ENCODE assay signal across 1 cellular context in genomic region chr15:48330855-48331795, GRCh38.
TF ChIP-seq lines count a peak whose summit lies in the region.

Gene DUT, plus strand, starts transcription at chr15:48331429. Its CDS starts 87 bp downstream, at chr15:48331516.

TF ChIP-seq in K562, 482 proteins besides CTCF, POLR2A, EP300 and RAD21 (continued from another document and continues in another):
- TF ChIP-seq, protein P1, sequence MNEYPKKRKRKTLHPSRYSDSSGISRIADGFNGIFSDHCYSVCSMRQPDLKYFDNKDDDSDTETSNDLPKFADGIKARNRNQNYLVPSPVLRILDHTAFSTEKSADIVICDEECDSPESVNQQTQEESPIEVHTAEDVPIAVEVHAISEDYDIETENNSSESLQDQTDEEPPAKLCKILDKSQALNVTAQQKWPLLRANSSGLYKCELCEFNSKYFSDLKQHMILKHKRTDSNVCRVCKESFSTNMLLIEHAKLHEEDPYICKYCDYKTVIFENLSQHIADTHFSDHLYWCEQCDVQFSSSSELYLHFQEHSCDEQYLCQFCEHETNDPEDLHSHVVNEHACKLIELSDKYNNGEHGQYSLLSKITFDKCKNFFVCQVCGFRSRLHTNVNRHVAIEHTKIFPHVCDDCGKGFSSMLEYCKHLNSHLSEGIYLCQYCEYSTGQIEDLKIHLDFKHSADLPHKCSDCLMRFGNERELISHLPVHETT (CRISPR knock-in tag; conservative IDR thresholded peaks at IDR 0.05 in 1 of 2, IDR thresholded peaks at IDR 0.05 in 1 of 2) = peak; percentile 27 to 46; a peak in 1 of 4 replicates
- no peak for TF ChIP-seq HSF4 (CRISPR knock-in tag; IDR thresholded peaks at IDR 0.05; ENCODE audit: borderline replicate concordance)
- no peak for TF ChIP-seq CREBBP (IDR thresholded peaks at IDR 0.05; ENCODE audit: low read depth, low read length)
- no peak for TF ChIP-seq ELF1 (tag; IDR thresholded peaks at IDR 0.05)
- TF ChIP-seq PRMT5 (CRISPR knock-in tag; IDR thresholded peaks at IDR 0.05) = 0 out of 2 replicates have a peak, but pooled peaks have one; percentile 20
- TF ChIP-seq KLF6 (CRISPR knock-in tag; IDR thresholded peaks at IDR 0.05; ENCODE audit: borderline replicate concordance) = peak; percentile 62; the same call in 1 of the 2 replicates
- no peak for TF ChIP-seq PATZ1 (CRISPR knock-in tag; IDR thresholded peaks at IDR 0.05; ENCODE audit: borderline replicate concordance)
- 0 out of 2 replicates have a peak, but pooled peaks have one; percentile 22 for TF ChIP-seq ARID3B (CRISPR knock-in tag; IDR thresholded peaks at IDR 0.05; ENCODE audit: borderline replicate concordance)
- TF ChIP-seq PRPF4 (IDR thresholded peaks at IDR 0.05; ENCODE audit: insufficient read depth, low read depth, low read length, poor library complexity, severe bottlenecking) = no peak
- TF ChIP-seq, protein P2, sequence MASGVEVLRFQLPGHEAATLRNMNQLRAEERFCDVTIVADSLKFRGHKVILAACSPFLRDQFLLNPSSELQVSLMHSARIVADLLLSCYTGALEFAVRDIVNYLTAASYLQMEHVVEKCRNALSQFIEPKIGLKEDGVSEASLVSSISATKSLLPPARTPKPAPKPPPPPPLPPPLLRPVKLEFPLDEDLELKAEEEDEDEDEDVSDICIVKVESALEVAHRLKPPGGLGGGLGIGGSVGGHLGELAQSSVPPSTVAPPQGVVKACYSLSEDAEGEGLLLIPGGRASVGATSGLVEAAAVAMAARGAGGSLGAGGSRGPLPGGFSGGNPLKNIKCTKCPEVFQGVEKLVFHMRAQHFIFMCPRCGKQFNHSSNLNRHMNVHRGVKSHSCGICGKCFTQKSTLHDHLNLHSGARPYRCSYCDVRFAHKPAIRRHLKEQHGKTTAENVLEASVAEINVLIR (CRISPR knock-in tag; IDR thresholded peaks at IDR 0.05) = no peak
- TF ChIP-seq, protein P3, sequence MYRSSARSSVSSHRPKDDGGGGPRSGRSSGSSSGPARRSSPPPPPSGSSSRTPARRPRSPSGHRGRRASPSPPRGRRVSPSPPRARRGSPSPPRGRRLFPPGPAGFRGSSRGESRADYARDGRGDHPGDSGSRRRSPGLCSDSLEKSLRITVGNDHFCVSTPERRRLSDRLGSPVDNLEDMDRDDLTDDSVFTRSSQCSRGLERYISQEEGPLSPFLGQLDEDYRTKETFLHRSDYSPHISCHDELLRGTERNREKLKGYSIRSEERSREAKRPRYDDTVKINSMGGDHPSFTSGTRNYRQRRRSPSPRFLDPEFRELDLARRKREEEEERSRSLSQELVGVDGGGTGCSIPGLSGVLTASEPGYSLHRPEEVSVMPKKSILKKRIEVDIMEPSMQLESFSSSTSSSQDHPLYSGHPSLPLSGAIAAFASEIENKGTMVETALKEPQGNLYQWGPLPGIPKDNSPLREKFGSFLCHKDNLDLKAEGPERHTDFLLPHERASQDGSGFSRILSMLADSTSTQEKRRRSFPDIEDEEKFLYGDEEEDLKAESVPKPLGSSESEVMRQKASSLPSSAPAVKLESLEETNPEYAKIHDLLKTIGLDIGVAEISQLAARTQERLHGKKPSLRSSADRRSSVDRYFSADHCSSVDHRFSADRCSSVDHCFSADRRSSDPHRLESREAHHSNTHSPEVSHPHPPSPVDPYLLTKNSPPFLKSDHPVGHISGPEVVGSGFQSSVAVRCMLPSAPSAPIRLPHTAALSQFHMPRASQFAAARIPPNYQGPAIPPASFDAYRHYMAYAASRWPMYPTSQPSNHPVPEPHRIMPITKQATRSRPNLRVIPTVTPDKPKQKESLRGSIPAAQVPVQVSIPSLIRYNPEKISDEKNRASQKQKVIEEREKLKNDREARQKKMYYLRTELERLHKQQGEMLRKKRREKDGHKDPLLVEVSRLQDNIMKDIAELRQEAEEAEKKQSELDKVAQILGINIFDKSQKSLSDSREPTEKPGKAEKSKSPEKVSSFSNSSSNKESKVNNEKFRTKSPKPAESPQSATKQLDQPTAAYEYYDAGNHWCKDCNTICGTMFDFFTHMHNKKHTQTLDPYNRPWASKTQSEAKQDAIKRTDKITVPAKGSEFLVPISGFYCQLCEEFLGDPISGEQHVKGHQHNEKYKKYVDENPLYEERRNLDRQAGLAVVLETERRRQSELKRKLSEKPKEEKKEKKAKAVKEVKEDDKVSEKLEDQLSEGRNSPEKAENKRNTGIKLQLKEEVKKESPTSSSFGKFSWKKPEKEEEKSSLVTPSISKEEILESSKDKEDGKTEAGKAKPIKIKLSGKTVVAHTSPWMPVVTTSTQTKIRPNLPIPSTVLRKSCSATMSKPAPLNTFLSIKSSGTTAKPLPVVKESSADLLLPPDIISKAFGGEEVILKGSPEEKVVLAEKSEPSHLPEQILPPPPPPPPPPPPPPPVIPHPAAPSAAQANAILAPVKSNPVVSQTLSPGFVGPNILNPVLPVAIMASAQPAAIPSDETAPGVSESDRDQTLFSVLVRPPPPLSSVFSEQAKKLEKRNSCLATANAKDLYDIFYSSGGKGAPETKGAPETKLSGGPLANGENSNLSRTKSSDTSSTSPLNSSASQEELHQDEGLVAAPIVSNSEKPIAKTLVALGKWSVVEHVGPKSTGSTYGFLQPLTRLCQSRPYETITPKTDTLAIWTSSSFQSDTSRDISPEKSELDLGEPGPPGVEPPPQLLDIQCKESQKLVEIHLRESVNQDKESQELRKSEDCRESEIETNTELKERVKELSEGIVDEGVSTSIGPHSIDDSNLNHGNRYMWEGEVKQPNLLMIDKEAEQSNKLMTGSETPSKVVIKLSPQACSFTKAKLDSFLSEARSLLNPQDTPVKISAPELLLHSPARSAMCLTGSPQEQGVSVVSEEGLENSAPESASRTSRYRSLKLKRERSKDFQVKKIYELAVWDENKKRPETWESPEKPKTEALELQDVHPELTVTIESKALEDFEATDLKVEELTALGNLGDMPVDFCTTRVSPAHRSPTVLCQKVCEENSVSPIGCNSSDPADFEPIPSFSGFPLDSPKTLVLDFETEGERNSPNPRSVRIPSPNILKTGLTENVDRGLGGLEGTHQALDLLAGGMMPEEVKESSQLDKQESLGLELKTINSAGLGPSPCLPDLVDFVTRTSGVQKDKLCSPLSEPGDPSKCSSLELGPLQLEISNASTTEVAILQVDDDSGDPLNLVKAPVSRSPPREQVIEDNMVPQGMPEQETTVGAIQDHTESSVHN (IDR thresholded peaks at IDR 0.05; ENCODE audit: borderline replicate concordance in 1 of 2, low read depth in 1 of 2) = no peak
- TF ChIP-seq POLR2H (tag; IDR thresholded peaks at IDR 0.05; ENCODE audit: low read depth) = peak; percentile 73
- TF ChIP-seq, protein P4, sequence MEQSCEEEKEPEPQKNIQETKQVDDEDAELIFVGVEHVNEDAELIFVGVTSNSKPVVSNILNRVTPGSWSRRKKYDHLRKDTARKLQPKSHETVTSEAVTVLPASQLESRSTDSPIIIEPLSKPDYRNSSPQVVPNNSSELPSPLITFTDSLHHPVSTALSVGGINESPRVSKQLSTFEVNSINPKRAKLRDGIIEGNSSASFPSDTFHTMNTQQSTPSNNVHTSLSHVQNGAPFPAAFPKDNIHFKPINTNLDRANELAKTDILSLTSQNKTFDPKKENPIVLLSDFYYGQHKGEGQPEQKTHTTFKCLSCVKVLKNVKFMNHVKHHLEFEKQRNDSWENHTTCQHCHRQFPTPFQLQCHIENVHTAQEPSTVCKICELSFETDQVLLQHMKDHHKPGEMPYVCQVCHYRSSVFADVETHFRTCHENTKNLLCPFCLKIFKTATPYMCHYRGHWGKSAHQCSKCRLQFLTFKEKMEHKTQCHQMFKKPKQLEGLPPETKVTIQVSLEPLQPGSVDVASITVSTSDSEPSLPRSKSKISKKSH (CRISPR knock-in tag; IDR thresholded peaks at IDR 0.05) = no peak
- TF ChIP-seq ZFPM2 (CRISPR knock-in tag; IDR thresholded peaks at IDR 0.05) = no peak
- no peak for TF ChIP-seq MEF2A (IDR thresholded peaks at IDR 0.05; ENCODE audit: control insufficient read depth, low read depth, low read length)
- TF ChIP-seq TBL1XR1 (IDR thresholded peaks at IDR 0.05; ENCODE audit: low read length in 2 of 2) = no peak
- no peak for TF ChIP-seq FOXJ3 (CRISPR knock-in tag; IDR thresholded peaks at IDR 0.05)
- TF ChIP-seq FOXO4 (CRISPR knock-in tag; IDR thresholded peaks at IDR 0.05) = no peak
- TF ChIP-seq, protein P5, sequence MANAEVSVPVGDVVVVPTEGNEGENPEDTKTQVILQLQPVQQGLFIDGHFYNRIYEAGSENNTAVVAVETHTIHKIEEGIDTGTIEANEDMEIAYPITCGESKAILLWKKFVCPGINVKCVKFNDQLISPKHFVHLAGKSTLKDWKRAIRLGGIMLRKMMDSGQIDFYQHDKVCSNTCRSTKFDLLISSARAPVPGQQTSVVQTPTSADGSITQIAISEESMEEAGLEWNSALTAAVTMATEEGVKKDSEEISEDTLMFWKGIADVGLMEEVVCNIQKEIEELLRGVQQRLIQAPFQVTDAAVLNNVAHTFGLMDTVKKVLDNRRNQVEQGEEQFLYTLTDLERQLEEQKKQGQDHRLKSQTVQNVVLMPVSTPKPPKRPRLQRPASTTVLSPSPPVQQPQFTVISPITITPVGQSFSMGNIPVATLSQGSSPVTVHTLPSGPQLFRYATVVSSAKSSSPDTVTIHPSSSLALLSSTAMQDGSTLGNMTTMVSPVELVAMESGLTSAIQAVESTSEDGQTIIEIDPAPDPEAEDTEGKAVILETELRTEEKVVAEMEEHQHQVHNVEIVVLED (CRISPR knock-in tag; IDR thresholded peaks at IDR 0.05) = 0 out of 2 replicates have a peak, but pooled peaks have one; percentile 34
- no peak for TF ChIP-seq JUND (IDR thresholded peaks at IDR 0.05; ENCODE audit: borderline replicate concordance, low read depth, low read length)
- no peak for TF ChIP-seq JUND (tag; IDR thresholded peaks at IDR 0.05; ENCODE audit: borderline replicate concordance, low read depth, low read length)
- TF ChIP-seq, protein P6, sequence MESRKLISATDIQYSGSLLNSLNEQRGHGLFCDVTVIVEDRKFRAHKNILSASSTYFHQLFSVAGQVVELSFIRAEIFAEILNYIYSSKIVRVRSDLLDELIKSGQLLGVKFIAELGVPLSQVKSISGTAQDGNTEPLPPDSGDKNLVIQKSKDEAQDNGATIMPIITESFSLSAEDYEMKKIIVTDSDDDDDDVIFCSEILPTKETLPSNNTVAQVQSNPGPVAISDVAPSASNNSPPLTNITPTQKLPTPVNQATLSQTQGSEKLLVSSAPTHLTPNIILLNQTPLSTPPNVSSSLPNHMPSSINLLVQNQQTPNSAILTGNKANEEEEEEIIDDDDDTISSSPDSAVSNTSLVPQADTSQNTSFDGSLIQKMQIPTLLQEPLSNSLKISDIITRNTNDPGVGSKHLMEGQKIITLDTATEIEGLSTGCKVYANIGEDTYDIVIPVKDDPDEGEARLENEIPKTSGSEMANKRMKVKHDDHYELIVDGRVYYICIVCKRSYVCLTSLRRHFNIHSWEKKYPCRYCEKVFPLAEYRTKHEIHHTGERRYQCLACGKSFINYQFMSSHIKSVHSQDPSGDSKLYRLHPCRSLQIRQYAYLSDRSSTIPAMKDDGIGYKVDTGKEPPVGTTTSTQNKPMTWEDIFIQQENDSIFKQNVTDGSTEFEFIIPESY (CRISPR knock-in tag; IDR thresholded peaks at IDR 0.05) = no peak
- TF ChIP-seq ETV1 (tag; conservative IDR thresholded peaks at IDR 0.05; ENCODE audit: low read depth) = no peak
- no peak for TF ChIP-seq NFIX (CRISPR knock-in tag; IDR thresholded peaks at IDR 0.05; ENCODE audit: low read depth)
- TF ChIP-seq ZNF398 (CRISPR knock-in tag; IDR thresholded peaks at IDR 0.05) = no peak
